In the genomic region with DNA sequence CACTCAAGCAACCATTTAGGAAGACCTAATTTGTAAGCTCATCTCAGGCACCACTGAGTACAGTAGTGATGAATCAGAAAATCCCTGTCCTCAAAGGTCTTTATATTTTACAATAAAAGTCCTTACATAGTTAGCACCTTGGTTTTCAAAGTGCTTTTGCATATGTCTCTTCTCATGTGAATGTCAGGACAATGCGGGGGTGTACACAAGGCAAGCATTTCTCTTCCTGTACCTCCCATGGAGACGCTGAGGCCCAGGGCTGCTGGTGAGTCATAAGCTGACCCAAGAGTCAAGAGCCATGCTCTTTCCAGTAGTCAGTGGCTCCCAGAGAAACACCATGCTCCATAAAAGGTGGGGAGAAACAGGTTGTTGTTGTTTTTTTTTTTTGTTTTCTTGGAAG, we compare ENCODE assay signal across 9 cellular contexts.
DNase-seq lines count a peak whose midpoint lies in the region; ATAC-seq and TF ChIP-seq lines count a peak whose summit lies in the region.
"Had no signal": no experiment of that assay in that cellular context is flagged by ENCODE, and none has a peak within 500 bp of the region (broad histone marks: within the 10 kb centered on the region; RNA-seq: fewer than 3 reads in every experiment).

No MANE protein-coding gene starts in this region.

- H3K27me3 ChIP-seq in WERI-Rb-1 (ENCODE audit: insufficient read depth, low read depth, severe bottlenecking) (no peaks in the 10 kb centered on the region), H7 (ENCODE audit: control insufficient read depth, insufficient read depth, low read length) (no peaks in the 10 kb centered on the region)

- H3K9me3 ChIP-seq in WERI-Rb-1 (ENCODE audit: severe bottlenecking): no peaks in the 10 kb centered on the region

- TF ChIP-seq CTCF in AG10803 (conservative IDR thresholded peaks at IDR 0.05; ENCODE audit: low read length) (no peak), WERI-Rb-1 (IDR thresholded peaks at IDR 0.05; ENCODE audit: low read depth, low read length) (no peak)

- DNase-seq in AG10803 (ENCODE audit: low read depth): peak; percentile 40
- peak; percentile 69 for DNase-seq in ELR (ENCODE audit: low read depth)
- peak; percentile 17 for DNase-seq in WERI-Rb-1
- peak; percentile 57 for DNase-seq in iPS-NIHi7 (ENCODE audit: extremely low spot score)
- DNase-seq in NCI-H2029 treated with DMSO at 0.1 percent for 48 hours (lab: John Stamatoyannopoulos, UW): no peak
- no peak for DNase-seq in H7
- no peak for DNase-seq in GDM1 (lab: John Stamatoyannopoulos, UW)
- DNase-seq: T1000 had no signal

- no peaks in the 10 kb centered on the region for H3K36me3 ChIP-seq in WERI-Rb-1
- no peaks in the 10 kb centered on the region for H3K36me3 ChIP-seq in H7 (replicated peaks; ENCODE audit: control insufficient read depth, insufficient read depth, low read length)

- H3K27ac ChIP-seq in WERI-Rb-1: no peak overlapping the region

- H3K4me3 ChIP-seq in AG10803 (ENCODE audit: low read length) (no peak overlapping the region), WERI-Rb-1 (ENCODE audit: low read depth, low read length) (no peak overlapping the region), H7 (ENCODE audit: insufficient read depth, low read depth, low read length) (no peak overlapping the region)

- ATAC-seq in HG03432 (IDR thresholded peaks at IDR 0.05; ENCODE audit: unreplicated experiment): no peak

Comparison
In these comparisons a context has a peak if more than half of its experiments do, and no peak if none do; other contexts are left out.
1. DNase-seq: peak in AG10803 (single experiment), ELR (single experiment), WERI-Rb-1 (single experiment) and iPS-NIHi7 (single experiment); none in NCI-H2029 treated with DMSO at 0.1 percent for 48 hours (single experiment), H7 (single experiment) and GDM1 (single experiment).